20 cellular contexts compared by ENCODE assay signal in the genomic region with DNA sequence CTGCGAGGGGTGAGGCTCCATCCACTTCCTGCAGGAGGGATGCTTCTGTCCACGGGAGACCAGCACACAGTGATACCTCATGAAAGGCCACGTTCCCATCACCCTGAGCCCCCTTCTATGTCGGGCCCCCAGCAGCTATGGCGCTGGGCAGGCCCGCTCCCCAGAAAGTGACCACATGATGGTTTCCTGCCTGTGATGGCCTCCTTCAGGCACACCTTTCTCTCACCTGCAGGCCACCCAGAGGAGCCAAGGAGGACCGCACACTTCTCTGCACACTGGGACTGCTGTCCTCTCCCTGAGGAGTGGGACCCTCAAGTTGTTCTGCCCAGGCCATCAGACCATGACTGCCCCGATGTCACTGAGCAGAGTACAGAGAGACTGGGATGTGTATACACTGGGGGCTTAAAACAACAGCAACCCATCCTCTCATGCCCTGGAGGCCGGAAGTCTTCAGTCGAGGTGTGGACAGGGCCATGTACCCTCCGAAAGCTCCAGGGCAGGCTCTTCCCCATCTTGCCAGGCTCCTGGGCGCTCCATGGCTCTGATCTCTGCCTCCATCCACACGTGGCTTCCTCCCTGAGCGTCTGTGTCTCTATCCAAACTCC.
DNase-seq lines count a peak whose midpoint lies in the region; ATAC-seq and TF ChIP-seq lines count a peak whose summit lies in the region.
"Had no signal": no experiment of that assay in that cellular context is flagged by ENCODE, and none has a peak within 500 bp of the region (broad histone marks: within the 10 kb centered on the region; RNA-seq: fewer than 3 reads in every experiment).

No MANE protein-coding gene starts in this region.

- no peaks in the 10 kb centered on the region for H3K36me3 ChIP-seq in upper lobe of right lung
- H3K36me3 ChIP-seq in testis (ENCODE audit: low read depth, missing control alignments), result no peaks in the 10 kb centered on the region
- no peaks in the 10 kb centered on the region for H3K36me3 ChIP-seq in mesenchymal stem cell (ENCODE audit: control insufficient read depth in 1 of 2, insufficient read depth in 2 of 2, low read depth in 1 of 2, low read length in 2 of 2)
- H3K36me3 ChIP-seq: BLaER1 treated with 17β-estradiol and CSF1 and Interleukin-3, amounts not matched to agents 10 nM and 100 nM had no signal

- no peak overlapping the region for H4K8ac ChIP-seq in mesenchymal stem cell (ENCODE audit: low read length)

- H2AFZ ChIP-seq in mesenchymal stem cell (ENCODE audit: low read depth, low read length), result no peak overlapping the region

- H3K9me3 Mint-ChIP-seq in CD14-positive monocyte, result peaks cover 0 to 5% (median 0%) of the 10 kb centered on the region in 7 donors
- H3K9me3 Mint-ChIP-seq: CD4-positive, CD25-positive, alpha-beta regulatory T cell had no signal

- H3K9ac ChIP-seq in mesenchymal stem cell (ENCODE audit: low read length), result no peak overlapping the region
- H3K9ac ChIP-seq: BLaER1 treated with 17β-estradiol and CSF1 and Interleukin-3, amounts not matched to agents 10 nM and 100 nM had no signal

- DNase-seq in CD14-positive monocyte (ENCODE audit: low spot score) (peak; percentile 30), upper lobe of right lung (peak; percentile 52), testis (no peak), mesenchymal stem cell (no peak)
- DNase-seq in activated naive CD4-positive, alpha-beta T cell treated with anti-CD3 and anti-CD28 coated beads, Interleukin-2, amount 50 U/mL, for 16 hours, result no peak
- DNase-seq: AML-193; CD4-positive, alpha-beta memory T cell; CD4-positive, CD25-positive, alpha-beta regulatory T cell; CD8-positive, alpha-beta memory T cell; COR-L47; DMS 273 treated with DMSO at 0.1 percent for 48 hours; DMS79 treated with DMSO at 0.1 percent for 48 hours; GF-D8 had no signal

- H2BK120ac ChIP-seq in mesenchymal stem cell (ENCODE audit: low read depth, low read length), result no peak overlapping the region

- no peak overlapping the region for H3K4me2 ChIP-seq in mesenchymal stem cell (ENCODE audit: low read length, poor library complexity, severe bottlenecking)
- H3K4me2 ChIP-seq: A549; BLaER1 treated with 17β-estradiol and CSF1 and Interleukin-3, amounts not matched to agents 10 nM and 100 nM had no signal

- H3K27me3 ChIP-seq in upper lobe of right lung, result no peaks in the 10 kb centered on the region
- H3K27me3 ChIP-seq in testis, result no peaks in the 10 kb centered on the region
- H3K27me3 ChIP-seq in mesenchymal stem cell (ENCODE audit: control insufficient read depth in 1 of 2, insufficient read depth in 1 of 2, low read length in 2 of 2), result no peaks in the 10 kb centered on the region
- H3K27me3 ChIP-seq: BLaER1 treated with 17β-estradiol and CSF1 and Interleukin-3, amounts not matched to agents 10 nM and 100 nM had no signal

- no peak overlapping the region for H4K91ac ChIP-seq in mesenchymal stem cell (ENCODE audit: low read length)

- no peak overlapping the region for H2BK15ac ChIP-seq in mesenchymal stem cell (ENCODE audit: low read depth, poor library complexity, severe bottlenecking)

- H3K4me3 ChIP-seq in upper lobe of right lung (no peak overlapping the region), testis (no peak overlapping the region), mesenchymal stem cell (ENCODE audit: insufficient read depth in 1 of 2, low read depth in 1 of 2, low read length in 2 of 2) (no peak overlapping the region)
- H3K4me3 ChIP-seq: A549; BLaER1 treated with 17β-estradiol and CSF1 and Interleukin-3, amounts not matched to agents 10 nM and 100 nM had no signal

- H3K14ac ChIP-seq in mesenchymal stem cell (ENCODE audit: low read length in 2 of 2), result no peak overlapping the region

- H3K4me1 ChIP-seq in upper lobe of right lung (no peaks in the 10 kb centered on the region), testis (no peaks in the 10 kb centered on the region), mesenchymal stem cell (ENCODE audit: control insufficient read depth, insufficient read depth, low read depth, low read length) (no peaks in the 10 kb centered on the region)
- H3K4me1 ChIP-seq: A549 had no signal

- no peaks in the 10 kb centered on the region for H3K79me1 ChIP-seq in mesenchymal stem cell (replicated peaks; ENCODE audit: low read length, poor library complexity, severe bottlenecking)

- H2BK5ac ChIP-seq in mesenchymal stem cell (ENCODE audit: low read depth, low read length, poor library complexity, severe bottlenecking), result no peak overlapping the region

- ATAC-seq in esophagus mucosa (peak; percentile 20), upper lobe of right lung (peak; percentile 19)
- ATAC-seq: A549 had no signal

- H3K4me1 Mint-ChIP-seq in CD14-positive monocyte, result no peaks in the 10 kb centered on the region
- H3K4me1 Mint-ChIP-seq: B cell; CD4-positive, alpha-beta memory T cell; CD4-positive, CD25-positive, alpha-beta regulatory T cell; CD8-positive, alpha-beta memory T cell had no signal

- no peak overlapping the region for H3K18ac ChIP-seq in mesenchymal stem cell (ENCODE audit: low read depth in 1 of 2, low read length in 2 of 2)

- no peak overlapping the region for H2AK5ac ChIP-seq in mesenchymal stem cell (ENCODE audit: low read length, severe bottlenecking)

- TF ChIP-seq POLR2A in testis (IDR thresholded peaks at IDR 0.05), result no peak

- H3K4me3 Mint-ChIP-seq in CD14-positive monocyte, result no peak overlapping the region
- H3K4me3 Mint-ChIP-seq: B cell; CD4-positive, alpha-beta memory T cell; CD4-positive, CD25-positive, alpha-beta regulatory T cell; CD8-positive, alpha-beta memory T cell had no signal

- intact Hi-C loops in CD14-positive monocyte (cut with micrococcal nuclease) (no loop called here), upper lobe of right lung (cut with DNase I) (no loop called here), testis (cut with DNase I; ENCODE audit: low total_unique reads) (no loop called here)

- TF ChIP-seq CTCF in CD14-positive monocyte (IDR thresholded peaks at IDR 0.05), result no peak
- TF ChIP-seq CTCF in upper lobe of right lung (IDR thresholded peaks at IDR 0.05), result no peak
- no peak for TF ChIP-seq CTCF in testis (IDR thresholded peaks at IDR 0.05)

- no peak overlapping the region for H3K23ac ChIP-seq in mesenchymal stem cell (ENCODE audit: low read length in 2 of 2)

- H3K27ac ChIP-seq in cingulate gyrus (ENCODE audit: low read depth, low read length) (peak overlapping the region; percentile 47), upper lobe of right lung (no peak overlapping the region), testis (no peak overlapping the region), mesenchymal stem cell (ENCODE audit: low read length, poor library complexity, severe bottlenecking) (no peak overlapping the region)
- H3K27ac ChIP-seq: 22Rv1; A549; BLaER1 treated with 17β-estradiol and CSF1 and Interleukin-3, amounts not matched to agents 10 nM and 100 nM; C4-2B had no signal

- no peaks in the 10 kb centered on the region for H3K36me3 Mint-ChIP-seq in CD14-positive monocyte
- H3K36me3 Mint-ChIP-seq: CD4-positive, alpha-beta memory T cell; CD4-positive, CD25-positive, alpha-beta regulatory T cell; CD8-positive, alpha-beta memory T cell had no signal

- H2BK12ac ChIP-seq in mesenchymal stem cell (ENCODE audit: low read length in 2 of 2), result no peak overlapping the region

- peaks cover 0 to 4% (median 2%) of the 10 kb centered on the region in 3 donors for H3K27me3 Mint-ChIP-seq in CD14-positive monocyte (ENCODE audit: low read depth in 3 of 3)
- H3K27me3 Mint-ChIP-seq: B cell; CD4-positive, CD25-positive, alpha-beta regulatory T cell had no signal

- H3K4ac ChIP-seq in mesenchymal stem cell (ENCODE audit: low read depth in 1 of 2, low read length in 2 of 2), result no peak overlapping the region

- 78 to 84% methylated on average over 11 to 14 of the region's 14 CpGs for WGBS in testis, 2 donors
- 68% methylated on average over 14 of the region's 14 CpGs for WGBS in mesenchymal stem cell

- H3K27ac Mint-ChIP-seq in CD14-positive monocyte, result peak overlapping the region in 1 of 7 donors; percentile 37
- H3K27ac Mint-ChIP-seq: B cell; CD4-positive, alpha-beta memory T cell; CD8-positive, alpha-beta memory T cell had no signal

- H3K9me3 ChIP-seq in upper lobe of right lung, result no peaks in the 10 kb centered on the region
- H3K9me3 ChIP-seq in testis, result no peaks in the 10 kb centered on the region
- H3K9me3 ChIP-seq in mesenchymal stem cell (ENCODE audit: control insufficient read depth, low read length), result no peaks in the 10 kb centered on the region
- H3K9me3 ChIP-seq: A549 had no signal

Comparison
In these comparisons a context has a peak if more than half of its experiments do, and no peak if none do; other contexts are left out.
1. DNase-seq: peak in CD14-positive monocyte (single experiment) and upper lobe of right lung (single experiment); none in testis (single experiment), activated naive CD4-positive, alpha-beta T cell treated with anti-CD3 and anti-CD28 coated beads, Interleukin-2, amount 50 U/mL, for 16 hours (single experiment) and mesenchymal stem cell (single experiment).